Comparison of ENCODE assay signal across 15 cellular contexts in the genomic region with DNA sequence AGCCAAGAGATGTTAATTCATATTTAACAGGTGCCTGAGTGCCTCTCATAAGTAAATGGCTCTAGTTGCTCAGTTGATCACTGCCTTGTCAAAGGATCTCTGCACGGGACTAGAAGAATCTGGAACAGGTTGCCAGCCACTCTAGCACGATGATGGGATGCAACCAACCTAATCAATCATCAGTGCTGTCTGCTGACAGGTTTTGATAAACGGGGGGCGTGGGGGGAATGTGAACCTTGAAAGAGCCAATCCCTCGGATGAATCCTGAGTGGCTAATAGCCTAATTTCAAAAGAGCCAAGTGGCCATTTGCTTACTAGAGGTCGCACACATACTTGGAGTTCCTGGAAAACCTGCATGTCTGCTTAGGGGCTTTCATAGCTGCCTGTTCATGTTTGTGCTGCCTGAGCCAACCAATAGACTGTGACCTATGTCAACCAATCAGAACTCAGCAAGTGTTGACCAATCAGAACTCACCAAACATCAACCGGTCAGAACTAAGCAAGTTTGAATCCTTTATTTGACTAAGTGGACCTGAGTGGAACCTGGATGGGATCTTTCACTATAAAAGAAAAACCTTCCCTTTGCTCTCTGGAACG.
"Had no signal": no experiment of that assay in that cellular context is flagged by ENCODE, and none has a peak within 500 bp of the region (broad histone marks: within the 10 kb centered on the region; RNA-seq: fewer than 3 reads in every experiment).

No MANE protein-coding gene starts in this region.

- H3K4me3 ChIP-seq: heart left ventricle, mucosa of descending colon, sigmoid colon, skin epidermis, stomach had no signal

- DNase-seq: effector memory CD8-positive, alpha-beta T cell; foreskin melanocyte; heart left ventricle; hippocampal formation; mucosa of descending colon; naive thymus-derived CD8-positive, alpha-beta T cell; sigmoid colon; stimulated activated naive CD4-positive, alpha-beta T cell; stomach; substantia nigra had no signal

- H3K9me3 ChIP-seq: heart left ventricle, mucosa of descending colon, neutrophil, sigmoid colon, stomach had no signal

- H3K4me1 ChIP-seq: heart left ventricle, sigmoid colon, stomach had no signal

- H3K36me3 ChIP-seq: heart left ventricle, neutrophil, sigmoid colon, stomach had no signal

- H3K27ac ChIP-seq: epithelial cell of prostate, heart left ventricle, neutrophil, sigmoid colon, skin epidermis, stomach had no signal

- ATAC-seq: effector memory CD8-positive, alpha-beta T cell; left lobe of liver; mucosa of descending colon; naive thymus-derived CD8-positive, alpha-beta T cell had no signal

- H3K27me3 ChIP-seq: heart left ventricle, neutrophil, sigmoid colon, stomach had no signal

- FAIRE-seq: urothelium cell line had no signal
